Comparison of ENCODE assay signal across 7 cellular contexts in genomic region chr19:17938092-17938845, GRCh38. TPM values are rescaled to one million over a fixed set of nuclear protein-coding genes. Genes with fewer than 3 reads are reported as not detected.
A peak's percentile ranks its signal among the peaks of the same experiment; 100 is the strongest.
DNase-seq lines count a peak whose midpoint lies in the region; FAIRE-seq and TF ChIP-seq lines count a peak whose summit lies in the region.

No MANE protein-coding gene starts in this region.

- no peaks in the 10 kb centered on the region for H3K27me3 Mint-ChIP-seq in activated naive CD4-positive, alpha-beta T cell treated with anti-CD3 and anti-CD28 coated beads, Interleukin-2, amount 10 ng/mL, durations not matched to agents 7 days and 5 days
- H3K27me3 Mint-ChIP-seq in glutamatergic neuron (ENCODE audit: unreplicated experiment) = no peaks in the 10 kb centered on the region
- no peaks in the 10 kb centered on the region for H3K27me3 Mint-ChIP-seq in progenitor cell of endocrine pancreas

- no peak overlapping the region for H3K4me3 ChIP-seq in LNCaP clone FGC (ENCODE audit: low read depth, low read length)

- TF ChIP-seq CTCF in GM12874 (IDR thresholded peaks at IDR 0.05; ENCODE audit: insufficient read depth, low read depth, low read length) (peak; percentile 97), LNCaP clone FGC (IDR thresholded peaks at IDR 0.05; ENCODE audit: control insufficient read depth, extremely low read depth, insufficient read depth) (peak; percentile 91), glutamatergic neuron (IDR thresholded peaks at IDR 0.05; ENCODE audit: partially characterized antibody, unreplicated experiment) (peak; percentile 93), progenitor cell of endocrine pancreas (IDR thresholded peaks at IDR 0.05; ENCODE audit: unreplicated experiment) (peak; percentile 98)

- H3K9me3 Mint-ChIP-seq in activated naive CD4-positive, alpha-beta T cell treated with anti-CD3 and anti-CD28 coated beads, Interleukin-2, amount 10 ng/mL, durations not matched to agents 7 days and 5 days = no peaks in the 10 kb centered on the region
- peaks cover 3% of the 10 kb centered on the region for H3K9me3 Mint-ChIP-seq in glutamatergic neuron (ENCODE audit: unreplicated experiment)
- H3K9me3 Mint-ChIP-seq in progenitor cell of endocrine pancreas (ENCODE audit: low read depth) = no peaks in the 10 kb centered on the region

- H3K4me1 Mint-ChIP-seq in activated naive CD4-positive, alpha-beta T cell treated with anti-CD3 and anti-CD28 coated beads, Interleukin-2, amount 10 ng/mL, durations not matched to agents 7 days and 5 days = peaks cover 10% of the 10 kb centered on the region
- H3K4me1 Mint-ChIP-seq in glutamatergic neuron (ENCODE audit: low read depth, unreplicated experiment) = peaks cover 3% of the 10 kb centered on the region
- peaks cover 6% of the 10 kb centered on the region for H3K4me1 Mint-ChIP-seq in progenitor cell of endocrine pancreas (ENCODE audit: low read depth)

- DNase-seq in LNCaP clone FGC (ENCODE audit: low read depth) = no peak
- peak; percentile 60 for DNase-seq in SKM-1 (lab: John Stamatoyannopoulos, UW; ENCODE audit: unreplicated experiment)
- DNase-seq in activated naive CD4-positive, alpha-beta T cell treated with anti-CD3 and anti-CD28 coated beads, Interleukin-2, amount 10 ng/mL, durations not matched to agents 7 days and 5 days = peak; percentile 90
- peak; percentile 89 for DNase-seq in glutamatergic neuron
- peak; percentile 75 for DNase-seq in progenitor cell of endocrine pancreas (ENCODE audit: low spot score, unreplicated experiment)
- peak; percentile 70 for DNase-seq in urothelium cell line (ENCODE audit: low spot score)

- no peak for FAIRE-seq in urothelium cell line (lab: Jason Lieb, UNC)

- H3K36me3 Mint-ChIP-seq in activated naive CD4-positive, alpha-beta T cell treated with anti-CD3 and anti-CD28 coated beads, Interleukin-2, amount 10 ng/mL, durations not matched to agents 7 days and 5 days = peaks cover 2% of the 10 kb centered on the region
- H3K36me3 Mint-ChIP-seq in glutamatergic neuron (ENCODE audit: unreplicated experiment) = no peaks in the 10 kb centered on the region
- no peaks in the 10 kb centered on the region for H3K36me3 Mint-ChIP-seq in progenitor cell of endocrine pancreas (ENCODE audit: insufficient read depth)

- H3K4me3 Mint-ChIP-seq in activated naive CD4-positive, alpha-beta T cell treated with anti-CD3 and anti-CD28 coated beads, Interleukin-2, amount 10 ng/mL, durations not matched to agents 7 days and 5 days = no peak overlapping the region
- no peak overlapping the region for H3K4me3 Mint-ChIP-seq in glutamatergic neuron (ENCODE audit: unreplicated experiment)
- H3K4me3 Mint-ChIP-seq in progenitor cell of endocrine pancreas (ENCODE audit: low read depth) = no peak overlapping the region

- no peak overlapping the region for H3K27ac Mint-ChIP-seq in activated naive CD4-positive, alpha-beta T cell treated with anti-CD3 and anti-CD28 coated beads, Interleukin-2, amount 10 ng/mL, durations not matched to agents 7 days and 5 days
- H3K27ac Mint-ChIP-seq in glutamatergic neuron (ENCODE audit: unreplicated experiment) = no peak overlapping the region
- H3K27ac Mint-ChIP-seq in progenitor cell of endocrine pancreas = no peak overlapping the region

- CTCF ChIA-PET in activated naive CD4-positive, alpha-beta T cell treated with anti-CD3 and anti-CD28 coated beads, Interleukin-2, amount 10 ng/mL, durations not matched to agents 7 days and 5 days (lab: Charles Lee) = interaction anchor here (0.6 to 10.9 kb wide), 24 partner anchors 8 to 436 kb away, joined by 3 to 216 read pairs (median 4); partner anchors contain the start of genes MPV17L2 and RPL18A

RNA-seq across cellular contexts. Expression of gene CCDC124, which starts 5.5 kb away (rescaled TPM):
- total RNA-seq in glutamatergic neuron (ENCODE audit: unreplicated experiment) (87.9 TPM), progenitor cell of endocrine pancreas (80.2 and 84.3 TPM in 2 replicates)

RNA-seq across cellular contexts. Expression of gene KCNN1, which starts 28.6 kb away (rescaled TPM):
- total RNA-seq in glutamatergic neuron (ENCODE audit: unreplicated experiment) (91.1 TPM), progenitor cell of endocrine pancreas (19.6 and 20.3 TPM in 2 replicates)
